Comparison of ENCODE assay signal across 1 cellular context in the genomic region with DNA sequence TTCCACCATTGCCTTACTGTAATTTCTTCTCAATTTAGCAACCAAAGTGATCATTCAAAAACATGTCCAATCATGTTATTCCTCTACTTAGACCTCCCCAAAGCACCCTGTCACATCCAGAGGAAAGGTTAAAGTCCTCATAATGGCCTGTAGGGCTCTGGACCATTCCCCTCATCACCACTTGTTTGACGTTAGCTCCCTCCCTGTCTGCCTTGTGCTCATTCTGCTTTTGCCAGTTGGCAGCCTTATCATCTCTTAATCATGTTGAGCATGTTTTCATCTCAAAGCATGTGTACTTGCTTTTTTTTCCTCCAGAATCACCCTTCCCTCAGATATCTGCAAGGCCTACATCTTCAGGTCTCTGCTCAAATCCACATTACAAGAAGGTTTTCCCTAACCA.
TF ChIP-seq lines count a peak whose summit lies in the region.

No MANE protein-coding gene starts in this region.

TF ChIP-seq in SK-N-SH treated with all-trans-retinoic acid at 6 μM for 48 hours, 23 proteins besides CTCF, POLR2A, EP300 and RAD21 (continued from another document):
- TF ChIP-seq, protein P1, sequence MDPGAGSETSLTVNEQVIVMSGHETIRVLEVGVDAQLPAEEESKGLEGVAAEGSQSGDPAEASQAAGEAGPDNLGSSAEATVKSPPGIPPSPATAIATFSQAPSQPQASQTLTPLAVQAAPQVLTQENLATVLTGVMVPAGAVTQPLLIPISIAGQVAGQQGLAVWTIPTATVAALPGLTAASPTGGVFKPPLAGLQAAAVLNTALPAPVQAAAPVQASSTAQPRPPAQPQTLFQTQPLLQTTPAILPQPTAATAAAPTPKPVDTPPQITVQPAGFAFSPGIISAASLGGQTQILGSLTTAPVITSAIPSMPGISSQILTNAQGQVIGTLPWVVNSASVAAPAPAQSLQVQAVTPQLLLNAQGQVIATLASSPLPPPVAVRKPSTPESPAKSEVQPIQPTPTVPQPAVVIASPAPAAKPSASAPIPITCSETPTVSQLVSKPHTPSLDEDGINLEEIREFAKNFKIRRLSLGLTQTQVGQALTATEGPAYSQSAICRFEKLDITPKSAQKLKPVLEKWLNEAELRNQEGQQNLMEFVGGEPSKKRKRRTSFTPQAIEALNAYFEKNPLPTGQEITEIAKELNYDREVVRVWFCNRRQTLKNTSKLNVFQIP (CRISPR knock-in tag; IDR thresholded peaks at IDR 0.05; ENCODE audit: borderline replicate concordance, low read depth) = no peak
- TF ChIP-seq ARNTL (CRISPR knock-in tag; IDR thresholded peaks at IDR 0.05; ENCODE audit: borderline replicate concordance, low read depth) (no peak), ISL1 (CRISPR knock-in tag; IDR thresholded peaks at IDR 0.05) (no peak), TOX (CRISPR knock-in tag; IDR thresholded peaks at IDR 0.05; ENCODE audit: borderline replicate concordance) (no peak), BACH2 (CRISPR knock-in tag; IDR thresholded peaks at IDR 0.05; ENCODE audit: borderline replicate concordance) (no peak), ZNF70 (CRISPR knock-in tag; IDR thresholded peaks at IDR 0.05) (no peak), ZNF8 (CRISPR knock-in tag; IDR thresholded peaks at IDR 0.05) (no peak)
- TF ChIP-seq, protein P2, sequence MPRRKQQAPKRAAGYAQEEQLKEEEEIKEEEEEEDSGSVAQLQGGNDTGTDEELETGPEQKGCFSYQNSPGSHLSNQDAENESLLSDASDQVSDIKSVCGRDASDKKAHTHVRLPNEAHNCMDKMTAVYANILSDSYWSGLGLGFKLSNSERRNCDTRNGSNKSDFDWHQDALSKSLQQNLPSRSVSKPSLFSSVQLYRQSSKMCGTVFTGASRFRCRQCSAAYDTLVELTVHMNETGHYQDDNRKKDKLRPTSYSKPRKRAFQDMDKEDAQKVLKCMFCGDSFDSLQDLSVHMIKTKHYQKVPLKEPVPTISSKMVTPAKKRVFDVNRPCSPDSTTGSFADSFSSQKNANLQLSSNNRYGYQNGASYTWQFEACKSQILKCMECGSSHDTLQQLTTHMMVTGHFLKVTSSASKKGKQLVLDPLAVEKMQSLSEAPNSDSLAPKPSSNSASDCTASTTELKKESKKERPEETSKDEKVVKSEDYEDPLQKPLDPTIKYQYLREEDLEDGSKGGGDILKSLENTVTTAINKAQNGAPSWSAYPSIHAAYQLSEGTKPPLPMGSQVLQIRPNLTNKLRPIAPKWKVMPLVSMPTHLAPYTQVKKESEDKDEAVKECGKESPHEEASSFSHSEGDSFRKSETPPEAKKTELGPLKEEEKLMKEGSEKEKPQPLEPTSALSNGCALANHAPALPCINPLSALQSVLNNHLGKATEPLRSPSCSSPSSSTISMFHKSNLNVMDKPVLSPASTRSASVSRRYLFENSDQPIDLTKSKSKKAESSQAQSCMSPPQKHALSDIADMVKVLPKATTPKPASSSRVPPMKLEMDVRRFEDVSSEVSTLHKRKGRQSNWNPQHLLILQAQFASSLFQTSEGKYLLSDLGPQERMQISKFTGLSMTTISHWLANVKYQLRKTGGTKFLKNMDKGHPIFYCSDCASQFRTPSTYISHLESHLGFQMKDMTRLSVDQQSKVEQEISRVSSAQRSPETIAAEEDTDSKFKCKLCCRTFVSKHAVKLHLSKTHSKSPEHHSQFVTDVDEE (CRISPR knock-in tag; IDR thresholded peaks at IDR 0.05) = no peak
TF ChIP-seq in SK-N-SH treated with all-trans-retinoic acid at 6 μM for 48 hours: peak in this region for 0.
